ENCODE assay signal across 10 cellular contexts in the genomic region with DNA sequence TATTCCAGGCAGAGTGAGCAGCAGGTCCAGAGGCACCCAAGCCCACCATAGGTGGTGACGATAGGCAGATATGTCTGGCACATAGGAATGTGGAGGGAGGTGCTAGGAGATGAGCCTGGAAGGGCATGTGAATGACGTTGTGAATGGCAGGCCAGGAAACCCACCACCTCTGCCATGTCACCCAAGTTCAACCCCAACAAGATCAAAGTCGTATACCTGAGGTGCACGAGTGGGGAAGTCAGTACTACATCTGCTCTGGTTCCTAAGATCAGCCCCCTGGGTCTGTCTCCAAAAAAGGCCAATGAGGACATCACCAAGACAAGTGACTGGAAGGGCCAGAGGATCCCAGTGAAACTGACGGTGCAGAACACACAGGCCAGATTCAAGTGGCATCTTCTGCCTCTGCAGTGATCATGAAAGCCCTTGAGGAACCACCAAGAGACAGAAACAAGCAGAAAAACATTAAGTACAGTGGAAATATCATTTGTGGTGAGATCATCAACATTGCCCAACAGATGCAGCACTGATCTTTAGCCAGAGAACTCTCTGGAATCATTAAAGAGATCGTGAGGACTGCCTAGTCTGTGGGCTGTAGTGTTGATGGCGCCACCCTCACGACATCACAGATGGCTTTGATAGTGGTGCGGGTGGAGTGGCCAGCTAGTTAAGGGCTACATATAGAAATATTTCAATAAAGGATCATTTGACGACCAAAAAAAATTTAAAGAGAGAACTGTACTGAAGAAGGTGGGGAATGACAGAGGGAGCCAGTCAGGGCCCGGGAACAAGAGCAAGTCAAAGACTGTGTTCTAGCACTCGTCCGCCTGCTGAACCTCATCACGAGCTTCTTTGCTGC.
A peak's percentile ranks its signal among the peaks of the same experiment; 100 is the strongest.
DNase-seq lines count a peak whose midpoint lies in the region; ATAC-seq and TF ChIP-seq lines count a peak whose summit lies in the region.
"Had no signal": no experiment of that assay in that cellular context is flagged by ENCODE, and none has a peak within 500 bp of the region (broad histone marks: within the 10 kb centered on the region; RNA-seq: fewer than 3 reads in every experiment).

No MANE protein-coding gene starts in this region.

- no peaks in the 10 kb centered on the region for H3K27me3 Mint-ChIP-seq in neural crest cell (ENCODE audit: low read depth)
- no peaks in the 10 kb centered on the region for H3K27me3 Mint-ChIP-seq in activated CD4-positive, alpha-beta T cell treated with anti-CD3 and anti-CD28 coated beads for 36 hours

- no peaks in the 10 kb centered on the region for H3K9me2 ChIP-seq in OCI-LY7 (ENCODE audit: insufficient read depth, low read length)

- no TSS peak for BruUV-seq in OCI-LY7 (replicated peaks; lab: Mats Ljungman, UMichigan)

- H3K4me2 ChIP-seq in OCI-LY7 (ENCODE audit: low read length) (no peak overlapping the region), fibroblast of lung (ENCODE audit: extremely low read depth, insufficient read depth, low read length) (no peak overlapping the region)

- no peaks in the 10 kb centered on the region for H3K9me3 ChIP-seq in OCI-LY7 (ENCODE audit: low read length)
- no peaks in the 10 kb centered on the region for H3K9me3 ChIP-seq in fibroblast of lung (ENCODE audit: control insufficient read depth, insufficient read depth, low read depth, low read length)

- no peaks in the 10 kb centered on the region for H3K36me3 Mint-ChIP-seq in neural crest cell (ENCODE audit: low read depth)
- H3K36me3 Mint-ChIP-seq in activated CD4-positive, alpha-beta T cell treated with anti-CD3 and anti-CD28 coated beads for 36 hours (ENCODE audit: low read depth): no peaks in the 10 kb centered on the region

- intact Hi-C loops in OCI-LY7 (cut with micrococcal nuclease; ENCODE audit: unreplicated experiment): no loop called here
- intact Hi-C loops in activated CD4-positive, alpha-beta T cell treated with anti-CD3 and anti-CD28 coated beads for 36 hours (cut with DNase I, micrococcal nuclease): no loop called here

- H3K36me3 ChIP-seq in OCI-LY7 (ENCODE audit: insufficient read depth, low read length) (no peaks in the 10 kb centered on the region), fibroblast of lung (ENCODE audit: control insufficient read depth, insufficient read depth, low read length) (no peaks in the 10 kb centered on the region)

- peaks cover 8% of the 10 kb centered on the region for H3K9me3 Mint-ChIP-seq in neural crest cell
- H3K9me3 Mint-ChIP-seq in activated CD4-positive, alpha-beta T cell treated with anti-CD3 and anti-CD28 coated beads for 36 hours (ENCODE audit: low read depth): no peaks in the 10 kb centered on the region

- ATAC-seq in GM19035 (IDR thresholded peaks at IDR 0.05; ENCODE audit: unreplicated experiment): no peak
- no peak for ATAC-seq in activated CD4-positive, alpha-beta T cell treated with anti-CD3 and anti-CD28 coated beads for 36 hours

- H3K27me3 ChIP-seq in fibroblast of lung (ENCODE audit: control insufficient read depth, insufficient read depth, low read length): no peaks in the 10 kb centered on the region

- TF ChIP-seq CTCF in AG10803 (conservative IDR thresholded peaks at IDR 0.05; ENCODE audit: low read length): no peak
- 0 out of 2 replicates have a peak, but pooled peaks have one; percentile 11 for TF ChIP-seq CTCF in OCI-LY7 (conservative IDR thresholded peaks at IDR 0.05; ENCODE audit: low read length)
- TF ChIP-seq CTCF in fibroblast of lung (conservative IDR thresholded peaks at IDR 0.05 in 1 of 2, IDR thresholded peaks at IDR 0.05 in 1 of 2; ENCODE audit: low read depth in 1 of 2, low read length in 2 of 2): no peak
- TF ChIP-seq CTCF in neural crest cell (conservative IDR thresholded peaks at IDR 0.05): no peak

- H3K4me1 ChIP-seq in OCI-LY7 (ENCODE audit: insufficient read depth, low read length, poor library complexity, severe bottlenecking) (peaks cover 42% of the 10 kb centered on the region), fibroblast of lung (ENCODE audit: control insufficient read depth, extremely low read depth, insufficient read depth, low read length) (peaks cover 43% of the 10 kb centered on the region)

- POLR2A ChIA-PET in OCI-LY7 (lab: Charles Lee): interaction anchor here (0.6 kb wide), 1 partner anchor 100 kb away, joined by 3 read pairs; no protein-coding TSS in a partner anchor
- POLR2A ChIA-PET in activated CD4-positive, alpha-beta T cell treated with anti-CD3 and anti-CD28 coated beads for 36 hours (lab: Charles Lee): interaction anchor here (1.1 kb wide), 1 partner anchor 7 kb away, joined by 3 read pairs; no protein-coding TSS in a partner anchor

- no peaks in the 10 kb centered on the region for H3K79me2 ChIP-seq in OCI-LY7 (ENCODE audit: insufficient read depth, low read depth, low read length)
- no peaks in the 10 kb centered on the region for H3K79me2 ChIP-seq in fibroblast of lung (ENCODE audit: control insufficient read depth, insufficient read depth, low read length)

- no peak overlapping the region for H3K4me3 Mint-ChIP-seq in neural crest cell
- H3K4me3 Mint-ChIP-seq in activated CD4-positive, alpha-beta T cell treated with anti-CD3 and anti-CD28 coated beads for 36 hours: no peak overlapping the region

- peak; percentile 94 for DNase-seq in AG10803 (ENCODE audit: low read depth)
- no peak for DNase-seq in OCI-LY7 (ENCODE audit: low spot score)
- peak; percentile 81 to 84 for DNase-seq in fibroblast of lung (ENCODE audit: low read depth in 2 of 2)
- no peak for DNase-seq in neural crest cell (ENCODE audit: low read depth, low spot score)
- DNase-seq in OCI-M1 (lab: John Stamatoyannopoulos, UW): no peak
- DNase-seq in activated CD4-positive, alpha-beta T cell treated with anti-CD3 and anti-CD28 coated beads for 36 hours: no peak
- no peak for DNase-seq in NCI-H82 (lab: John Stamatoyannopoulos, UW)
- DNase-seq: hippocampal formation, NCI-H510A treated with DMSO at 0.1 percent for 48 hours had no signal

- CTCF ChIA-PET in OCI-LY7 (lab: Charles Lee; ENCODE audit: unreplicated experiment): no interaction called here
- CTCF ChIA-PET in activated CD4-positive, alpha-beta T cell treated with anti-CD3 and anti-CD28 coated beads for 36 hours (lab: Charles Lee): interaction anchor here (1.6 kb wide), 1 partner anchor 7 kb away, joined by 9 read pairs; no protein-coding TSS in a partner anchor

- H2AFZ ChIP-seq in OCI-LY7 (ENCODE audit: low read length) (no peak overlapping the region), fibroblast of lung (ENCODE audit: low read length) (no peak overlapping the region)

- peaks cover 54% of the 10 kb centered on the region for H3K4me1 Mint-ChIP-seq in neural crest cell
- peaks cover 13% of the 10 kb centered on the region for H3K4me1 Mint-ChIP-seq in activated CD4-positive, alpha-beta T cell treated with anti-CD3 and anti-CD28 coated beads for 36 hours

- H3K27ac Mint-ChIP-seq in neural crest cell (ENCODE audit: unreplicated experiment): peak overlapping the region; percentile 36
- H3K27ac Mint-ChIP-seq in activated CD4-positive, alpha-beta T cell treated with anti-CD3 and anti-CD28 coated beads for 36 hours: no peak overlapping the region

- H3K9ac ChIP-seq in fibroblast of lung (ENCODE audit: insufficient read depth, low read length): no peak overlapping the region

- no peaks in the 10 kb centered on the region for H4K20me1 ChIP-seq in OCI-LY7 (ENCODE audit: insufficient read depth, low read length)
- no peaks in the 10 kb centered on the region for H4K20me1 ChIP-seq in fibroblast of lung (ENCODE audit: control insufficient read depth, extremely low read depth, insufficient read depth, low read length)

- H3K4me3 ChIP-seq in AG10803 (ENCODE audit: low read length): no peak overlapping the region; the same call in 1 of the 2 replicates
- H3K4me3 ChIP-seq in OCI-LY7 (ENCODE audit: low read depth, low read length, poor library complexity, severe bottlenecking): no peak overlapping the region
- no peak overlapping the region for H3K4me3 ChIP-seq in fibroblast of lung (replicated peaks in 1 of 4; ENCODE audit: control extremely low read depth in 1 of 4, insufficient read depth in 1 of 4, low read depth in 3 of 4, low read length in 4 of 4)

- H3K27ac ChIP-seq in OCI-LY7 (ENCODE audit: low read depth, low read length, poor library complexity, severe bottlenecking) (no peak overlapping the region), fibroblast of lung (ENCODE audit: insufficient read depth, low read length) (no peak overlapping the region)

Comparison
In these comparisons a context has a peak if more than half of its experiments do, and no peak if none do; other contexts are left out.
1. DNase-seq: peak in AG10803 (single experiment) and fibroblast of lung (2 of 2); none in OCI-LY7 (single experiment), neural crest cell (single experiment), OCI-M1 (single experiment), activated CD4-positive, alpha-beta T cell treated with anti-CD3 and anti-CD28 coated beads for 36 hours (single experiment) and NCI-H82 (single experiment).